26 cellular contexts compared by ENCODE assay signal in the genomic region with DNA sequence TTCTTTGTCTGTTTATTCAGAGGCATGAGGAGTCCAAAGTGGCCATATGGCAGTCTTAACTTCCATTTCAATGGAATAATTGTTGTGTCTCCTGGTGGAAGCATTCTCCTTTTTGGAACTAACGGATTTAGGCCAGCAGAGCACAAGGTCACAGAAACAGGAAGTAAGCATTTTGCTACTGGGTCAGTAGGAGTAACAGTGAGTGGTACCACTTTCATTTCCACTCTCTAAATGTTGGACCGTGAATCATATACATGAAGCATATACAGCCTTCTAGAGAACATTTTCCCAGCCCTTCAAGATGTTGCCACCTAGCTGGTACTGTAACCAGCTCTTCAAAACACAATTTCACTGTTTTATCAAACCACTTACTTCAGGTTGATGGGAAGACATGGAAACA.
DNase-seq lines count a peak whose midpoint lies in the region; ATAC-seq and TF ChIP-seq lines count a peak whose summit lies in the region.
"Had no signal": no experiment of that assay in that cellular context is flagged by ENCODE, and none has a peak within 500 bp of the region (broad histone marks: within the 10 kb centered on the region; RNA-seq: fewer than 3 reads in every experiment).

No MANE protein-coding gene starts in this region.

- H3K9me3 ChIP-seq in SU-DHL-6 (ENCODE audit: insufficient read depth, low read length) (no peaks in the 10 kb centered on the region), mucosa of descending colon (no peaks in the 10 kb centered on the region), gastroesophageal sphincter (no peaks in the 10 kb centered on the region)
- H3K9me3 ChIP-seq: BLaER1 had no signal

- no peak overlapping the region for H3K27ac ChIP-seq in SU-DHL-6 (ENCODE audit: low read depth, low read length)
- no peak overlapping the region for H3K27ac ChIP-seq in gastroesophageal sphincter
- H3K27ac ChIP-seq: BLaER1, PC-9, SJSA1 had no signal

- peak; percentile 60 for DNase-seq in DMS 273 treated with DMSO at 0.1 percent for 48 hours (lab: John Stamatoyannopoulos, UW)
- peak; percentile 2 for DNase-seq in HT1080 (ENCODE audit: low read depth)
- peak; percentile 80 for DNase-seq in NCI-H69 (lab: John Stamatoyannopoulos, UW)
- DNase-seq in mucosa of descending colon = no peak
- no peak for DNase-seq in NCI-H187 treated with DMSO at 0.1 percent for 48 hours (lab: John Stamatoyannopoulos, UW)
- DNase-seq: CD4-positive, CD25-positive, alpha-beta regulatory T cell; DMS53; HCEC 1CT; Kasumi-1; NCI-H1092; NCI-H1417 treated with DMSO at 0.1 percent for 48 hours; NCI-H1694 treated with DMSO at 0.1 percent for 48 hours; NCI-H2081 treated with DMSO at 0.1 percent for 48 hours; NCI-H2171; NCI-H226; NCI-H510A; NCI-H748 treated with DMSO at 0.1 percent for 48 hours; PC-9; Right ventricle myocardium superior; T-cell had no signal

- ATAC-seq in mucosa of descending colon = no peak
- no peak for ATAC-seq in gastroesophageal sphincter
- no peak for ATAC-seq in HG03520 (IDR thresholded peaks at IDR 0.05; ENCODE audit: unreplicated experiment)
- ATAC-seq: K562, T-cell had no signal

- 80 to 95% methylated on average over 2 of the region's 2 CpGs for WGBS in gastroesophageal sphincter (ENCODE audit: low coverage in 1 of 2), 2 donors

- H4K20me1 ChIP-seq in SU-DHL-6 (ENCODE audit: low read depth, low read length) = no peaks in the 10 kb centered on the region
- H4K20me1 ChIP-seq: BLaER1 had no signal

- TF ChIP-seq POLR2A in gastroesophageal sphincter (IDR thresholded peaks at IDR 0.05) = no peak

- H3K36me3 ChIP-seq in SU-DHL-6 (ENCODE audit: low read length) = no peaks in the 10 kb centered on the region
- H3K36me3 ChIP-seq in mucosa of descending colon (ENCODE audit: low read depth) = no peaks in the 10 kb centered on the region
- no peaks in the 10 kb centered on the region for H3K36me3 ChIP-seq in gastroesophageal sphincter
- H3K36me3 ChIP-seq: BLaER1, SJSA1 had no signal

- TF ChIP-seq CTCF in SU-DHL-6 (IDR thresholded peaks at IDR 0.05; ENCODE audit: insufficient read depth, low read length, poor library complexity, severe bottlenecking) (no peak), mucosa of descending colon (IDR thresholded peaks at IDR 0.05) (no peak), gastroesophageal sphincter (IDR thresholded peaks at IDR 0.05) (no peak)

- H3K27me3 ChIP-seq in SU-DHL-6 (ENCODE audit: low read length) = no peaks in the 10 kb centered on the region
- no peaks in the 10 kb centered on the region for H3K27me3 ChIP-seq in gastroesophageal sphincter
- H3K27me3 ChIP-seq: BLaER1, SJSA1 had no signal

- peak overlapping the region; percentile 31 for H2AFZ ChIP-seq in SU-DHL-6 (ENCODE audit: low read depth, low read length, severe bottlenecking)
- H2AFZ ChIP-seq: PC-9 had no signal

- H3K4me3 ChIP-seq in SU-DHL-6 (ENCODE audit: insufficient read depth, low read length, poor library complexity, severe bottlenecking) (no peak overlapping the region), mucosa of descending colon (no peak overlapping the region), gastroesophageal sphincter (no peak overlapping the region)
- H3K4me3 ChIP-seq: BLaER1, K562, PC-9, SJSA1 had no signal

- no peaks in the 10 kb centered on the region for H3K79me2 ChIP-seq in SU-DHL-6 (ENCODE audit: insufficient read depth, low read length)

- no peaks in the 10 kb centered on the region for H3F3A ChIP-seq in SU-DHL-6 (ENCODE audit: insufficient read depth)

- TF ChIP-seq EP300 in gastroesophageal sphincter (IDR thresholded peaks at IDR 0.05) = no peak

- H3K4me2 ChIP-seq in SU-DHL-6 (ENCODE audit: low read depth, low read length, poor library complexity, severe bottlenecking) = no peak overlapping the region
- H3K4me2 ChIP-seq: BLaER1, PC-9 had no signal

- H3K9ac ChIP-seq in SU-DHL-6 (ENCODE audit: low read length) = no peak overlapping the region
- H3K9ac ChIP-seq: BLaER1 had no signal

- intact Hi-C loops in mucosa of descending colon (cut with DNase I, micrococcal nuclease) = no loop called here

- H3K4me1 ChIP-seq in mucosa of descending colon (ENCODE audit: low read depth) (no peaks in the 10 kb centered on the region), gastroesophageal sphincter (no peaks in the 10 kb centered on the region)
- H3K4me1 ChIP-seq: BLaER1, SJSA1 had no signal

- H3K9me2 ChIP-seq in SU-DHL-6 (replicated peaks; ENCODE audit: insufficient read depth, low read length) = no peaks in the 10 kb centered on the region

Comparison
In these comparisons a context has a peak if more than half of its experiments do, and no peak if none do; other contexts are left out.
1. DNase-seq: peak in DMS 273 treated with DMSO at 0.1 percent for 48 hours (single experiment), HT1080 (single experiment) and NCI-H69 (single experiment); none in mucosa of descending colon (0 of 3) and NCI-H187 treated with DMSO at 0.1 percent for 48 hours (single experiment).